ENCODE assay signal across 9 cellular contexts in genomic region chr3:87227835-87228144, GRCh38. TPM values are rescaled to one million over a fixed set of nuclear protein-coding genes. Genes with fewer than 3 reads are reported as not detected.
A peak's percentile ranks its signal among the peaks of the same experiment; 100 is the strongest.
DNase-seq lines count a peak whose midpoint lies in the region; ATAC-seq, FAIRE-seq and TF ChIP-seq lines count a peak whose summit lies in the region.
"Had no signal": no experiment of that assay in that cellular context is flagged by ENCODE, and none has a peak within 500 bp of the region (broad histone marks: within the 10 kb centered on the region; RNA-seq: fewer than 3 reads in every experiment).

No MANE protein-coding gene starts in this region.

- H3K4me3 Mint-ChIP-seq in stimulated activated naive CD8-positive, alpha-beta T cell treated with anti-CD3 and anti-CD28 coated beads, Interleukin-15, Interleukin-2, amounts not matched to agents 100 ng/mL and 50 ng/mL, for 24 hours = peak overlapping the region; percentile 95

- peak overlapping the region; percentile 94 for H3K27ac Mint-ChIP-seq in stimulated activated naive CD8-positive, alpha-beta T cell treated with anti-CD3 and anti-CD28 coated beads, Interleukin-15, Interleukin-2, amounts not matched to agents 100 ng/mL and 50 ng/mL, for 24 hours

- peak overlapping the region; percentile 93 for H3K9ac ChIP-seq in endocrine pancreas (ENCODE audit: control insufficient read depth, insufficient read depth, low read length)

- H3K27ac ChIP-seq in pancreas = peak overlapping the region; percentile 98 to 100 (median 99)

- peaks cover 3% of the 10 kb centered on the region for H3K9me3 Mint-ChIP-seq in stimulated activated naive CD8-positive, alpha-beta T cell treated with anti-CD3 and anti-CD28 coated beads, Interleukin-15, Interleukin-2, amounts not matched to agents 100 ng/mL and 50 ng/mL, for 24 hours

- H3K4me1 Mint-ChIP-seq in stimulated activated naive CD8-positive, alpha-beta T cell treated with anti-CD3 and anti-CD28 coated beads, Interleukin-15, Interleukin-2, amounts not matched to agents 100 ng/mL and 50 ng/mL, for 24 hours (ENCODE audit: low read depth) = peaks cover 39% of the 10 kb centered on the region

- H3K27me3 Mint-ChIP-seq in stimulated activated naive CD8-positive, alpha-beta T cell treated with anti-CD3 and anti-CD28 coated beads, Interleukin-15, Interleukin-2, amounts not matched to agents 100 ng/mL and 50 ng/mL, for 24 hours = peaks cover 15% of the 10 kb centered on the region

- 0% methylated on average over 3 of the region's 3 CpGs for WGBS in pancreas, 2 donors

- H3K4me3 ChIP-seq in endocrine pancreas (ENCODE audit: control insufficient read depth, insufficient read depth, low read length) (peak overlapping the region; percentile 94), pancreas (peak overlapping the region; percentile 76 to 92 (median 87))

- TF ChIP-seq CTCF in pancreas (IDR thresholded peaks at IDR 0.05) = no peak

- peaks cover 23% of the 10 kb centered on the region for H3K4me1 ChIP-seq in endocrine pancreas (ENCODE audit: control insufficient read depth, insufficient read depth, low read length)
- peaks cover 16 to 27% (median 18%) of the 10 kb centered on the region in 3 donors for H3K4me1 ChIP-seq in pancreas

- H3K9me3 ChIP-seq in endocrine pancreas (ENCODE audit: control insufficient read depth, low read length) = no peaks in the 10 kb centered on the region
- no peaks in the 10 kb centered on the region for H3K9me3 ChIP-seq in pancreas

- FAIRE-seq in pancreas (lab: Jason Lieb, UNC) = no peak

- DNase-seq in stimulated activated naive CD8-positive, alpha-beta T cell treated with anti-CD3 and anti-CD28 coated beads, Interleukin-15, Interleukin-2, amounts not matched to agents 100 U/mL and 50 U/mL, for 24 hours = no peak
- DNase-seq in NAMALWA (ENCODE audit: low spot score) = peak; percentile 2
- no peak for DNase-seq in pancreas
- no peak for DNase-seq in stimulated activated CD4-positive, alpha-beta T cell treated with anti-CD3 and anti-CD28 coated beads, Interleukin-2, amount 100 ng/mL, for 24 hours
- DNase-seq in mucosa of gallbladder (ENCODE audit: low spot score) = no peak

- H3K36me3 ChIP-seq in endocrine pancreas (ENCODE audit: control insufficient read depth, insufficient read depth, low read length) = no peaks in the 10 kb centered on the region
- H3K36me3 ChIP-seq in pancreas = no peaks in the 10 kb centered on the region

- intact Hi-C loops in pancreas (cut with DNase I) = no loop called here

- peaks cover 8% of the 10 kb centered on the region for H3K36me3 Mint-ChIP-seq in stimulated activated naive CD8-positive, alpha-beta T cell treated with anti-CD3 and anti-CD28 coated beads, Interleukin-15, Interleukin-2, amounts not matched to agents 100 ng/mL and 50 ng/mL, for 24 hours (ENCODE audit: low read depth)

- H3K27me3 ChIP-seq in endocrine pancreas (ENCODE audit: control insufficient read depth, insufficient read depth, low read length) (no peaks in the 10 kb centered on the region), pancreas (no peaks in the 10 kb centered on the region)

- ATAC-seq in stimulated activated naive CD8-positive, alpha-beta T cell treated with anti-CD3 and anti-CD28 coated beads, Interleukin-15, Interleukin-2, amounts not matched to agents 100 U/mL and 50 U/mL, for 24 hours = no peak
- ATAC-seq in pancreas = peak in 1 of 4 donors; percentile 4
- no peak for ATAC-seq in GM19397 (IDR thresholded peaks at IDR 0.05; ENCODE audit: unreplicated experiment)

RNA-seq across cellular contexts. Expression of gene CHMP2B, which starts 0.7 kb away (rescaled TPM):
- total RNA-seq in pancreas (10 to 100 TPM; 19.5 to 29.0 (median 25.3) TPM), mucosa of gallbladder (54.0 TPM)
- 10 to 100 TPM; 10.3 to 16.2 TPM for polyA plus RNA-seq in pancreas

RNA-seq across cellular contexts. Expression of gene POU1F1, which starts 48.6 kb away (rescaled TPM):
- not detected for total RNA-seq in pancreas
- polyA plus RNA-seq in pancreas = not detected
- total RNA-seq in mucosa of gallbladder = not detected
- total RNA-seq: myocyte had no signal
